In genomic region chr20:2524435-2525272, GRCh38 we compare ENCODE assay signal across 1 cellular context.
TF ChIP-seq lines count a peak whose summit lies in the region.

No MANE protein-coding gene starts in this region.

TF ChIP-seq in K562, 482 proteins besides CTCF, POLR2A, EP300 and RAD21 (continued from another document and continues in another):
- TF ChIP-seq, protein P1, sequence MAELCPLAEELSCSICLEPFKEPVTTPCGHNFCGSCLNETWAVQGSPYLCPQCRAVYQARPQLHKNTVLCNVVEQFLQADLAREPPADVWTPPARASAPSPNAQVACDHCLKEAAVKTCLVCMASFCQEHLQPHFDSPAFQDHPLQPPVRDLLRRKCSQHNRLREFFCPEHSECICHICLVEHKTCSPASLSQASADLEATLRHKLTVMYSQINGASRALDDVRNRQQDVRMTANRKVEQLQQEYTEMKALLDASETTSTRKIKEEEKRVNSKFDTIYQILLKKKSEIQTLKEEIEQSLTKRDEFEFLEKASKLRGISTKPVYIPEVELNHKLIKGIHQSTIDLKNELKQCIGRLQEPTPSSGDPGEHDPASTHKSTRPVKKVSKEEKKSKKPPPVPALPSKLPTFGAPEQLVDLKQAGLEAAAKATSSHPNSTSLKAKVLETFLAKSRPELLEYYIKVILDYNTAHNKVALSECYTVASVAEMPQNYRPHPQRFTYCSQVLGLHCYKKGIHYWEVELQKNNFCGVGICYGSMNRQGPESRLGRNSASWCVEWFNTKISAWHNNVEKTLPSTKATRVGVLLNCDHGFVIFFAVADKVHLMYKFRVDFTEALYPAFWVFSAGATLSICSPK (IDR thresholded peaks at IDR 0.05; ENCODE audit: borderline replicate concordance): no peak
- TF ChIP-seq ZNF134 (CRISPR knock-in tag; conservative IDR thresholded peaks at IDR 0.05): no peak
- TF ChIP-seq RFX7 (CRISPR knock-in tag; IDR thresholded peaks at IDR 0.05): no peak
- TF ChIP-seq ZNF512 (tag; IDR thresholded peaks at IDR 0.05): no peak
- TF ChIP-seq RBBP5 (IDR thresholded peaks at IDR 0.05; ENCODE audit: borderline replicate concordance, insufficient read depth, low read length, poor library complexity, severe bottlenecking): no peak
- TF ChIP-seq CCAR2 (IDR thresholded peaks at IDR 0.05; ENCODE audit: low read depth, low read length): no peak
- TF ChIP-seq KHSRP (IDR thresholded peaks at IDR 0.05): no peak
- TF ChIP-seq COPS2 (conservative IDR thresholded peaks at IDR 0.05): no peak
- TF ChIP-seq TCF7 (IDR thresholded peaks at IDR 0.05; ENCODE audit: borderline replicate concordance): no peak
- TF ChIP-seq ZNF324 (CRISPR knock-in tag; IDR thresholded peaks at IDR 0.05): no peak
- TF ChIP-seq TEAD4 (IDR thresholded peaks at IDR 0.05; ENCODE audit: low read length): no peak
- no peak for TF ChIP-seq TEAD4 (CRISPR knock-in tag; IDR thresholded peaks at IDR 0.05; ENCODE audit: borderline replicate concordance)
- peak; percentile 64; the same call in 1 of the 2 replicates for TF ChIP-seq GABPB1 (CRISPR knock-in tag; IDR thresholded peaks at IDR 0.05)
- no peak for TF ChIP-seq MAFG (tag; conservative IDR thresholded peaks at IDR 0.05)
- TF ChIP-seq, protein P2, sequence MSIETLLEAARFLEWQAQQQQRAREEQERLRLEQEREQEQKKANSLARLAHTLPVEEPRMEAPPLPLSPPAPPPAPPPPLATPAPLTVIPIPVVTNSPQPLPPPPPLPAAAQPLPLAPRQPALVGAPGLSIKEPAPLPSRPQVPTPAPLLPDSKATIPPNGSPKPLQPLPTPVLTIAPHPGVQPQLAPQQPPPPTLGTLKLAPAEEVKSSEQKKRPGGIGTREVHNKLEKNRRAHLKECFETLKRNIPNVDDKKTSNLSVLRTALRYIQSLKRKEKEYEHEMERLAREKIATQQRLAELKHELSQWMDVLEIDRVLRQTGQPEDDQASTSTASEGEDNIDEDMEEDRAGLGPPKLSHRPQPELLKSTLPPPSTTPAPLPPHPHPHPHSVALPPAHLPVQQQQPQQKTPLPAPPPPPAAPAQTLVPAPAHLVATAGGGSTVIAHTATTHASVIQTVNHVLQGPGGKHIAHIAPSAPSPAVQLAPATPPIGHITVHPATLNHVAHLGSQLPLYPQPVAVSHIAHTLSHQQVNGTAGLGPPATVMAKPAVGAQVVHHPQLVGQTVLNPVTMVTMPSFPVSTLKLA (conservative IDR thresholded peaks at IDR 0.05): 0 out of 4 replicates have a peak, but pooled peaks of 1 of the 2 experiments have one; percentile 32
- no peak for TF ChIP-seq ZNF23 (CRISPR knock-in tag; IDR thresholded peaks at IDR 0.05)
- no peak for TF ChIP-seq ZZZ3 (IDR thresholded peaks at IDR 0.05)
- TF ChIP-seq ZNF431 (CRISPR knock-in tag; IDR thresholded peaks at IDR 0.05): 0 out of 2 replicates have a peak, but pooled peaks have one; percentile 50
- no peak for TF ChIP-seq HDAC6 (IDR thresholded peaks at IDR 0.05; ENCODE audit: low read depth, low read length)
- TF ChIP-seq TAL1 (IDR thresholded peaks at IDR 0.05): no peak
- TF ChIP-seq ZC3H11A (IDR thresholded peaks at IDR 0.05; ENCODE audit: low read depth, low read length): no peak
- no peak for TF ChIP-seq ZNF146 (CRISPR knock-in tag; IDR thresholded peaks at IDR 0.05; ENCODE audit: unreplicated experiment)
- no peak for TF ChIP-seq ZBTB34 (CRISPR knock-in tag; IDR thresholded peaks at IDR 0.05)
- TF ChIP-seq KAT2B (IDR thresholded peaks at IDR 0.05; ENCODE audit: low read depth, low read length): no peak
- TF ChIP-seq SREBF2 (CRISPR knock-in tag; IDR thresholded peaks at IDR 0.05): no peak
- no peak for TF ChIP-seq TCFL5 (CRISPR knock-in tag; conservative IDR thresholded peaks at IDR 0.05)
- TF ChIP-seq RBM34 (IDR thresholded peaks at IDR 0.05; ENCODE audit: borderline replicate concordance, insufficient read depth, low read length): no peak
- no peak for TF ChIP-seq ZKSCAN3 (CRISPR knock-in tag; IDR thresholded peaks at IDR 0.05)
- TF ChIP-seq MBD1 (CRISPR knock-in tag; IDR thresholded peaks at IDR 0.05): no peak
- no peak for TF ChIP-seq ZNF592 (IDR thresholded peaks at IDR 0.05)
- TF ChIP-seq, protein P3, sequence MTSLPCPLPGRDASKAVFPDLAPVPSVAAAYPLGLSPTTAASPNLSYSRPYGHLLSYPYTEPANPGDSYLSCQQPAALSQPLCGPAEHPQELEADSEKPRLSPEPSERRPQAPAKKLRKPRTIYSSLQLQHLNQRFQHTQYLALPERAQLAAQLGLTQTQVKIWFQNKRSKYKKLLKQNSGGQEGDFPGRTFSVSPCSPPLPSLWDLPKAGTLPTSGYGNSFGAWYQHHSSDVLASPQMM (CRISPR knock-in tag; IDR thresholded peaks at IDR 0.05): no peak
- peak; percentile 82 for TF ChIP-seq RBM22 (IDR thresholded peaks at IDR 0.05; ENCODE audit: low read depth, low read length, poor library complexity, severe bottlenecking)
- no peak for TF ChIP-seq E2F8 (IDR thresholded peaks at IDR 0.05; ENCODE audit: low read depth, partially characterized antibody)
- peak; percentile 52; the same call in 1 of the 2 replicates for TF ChIP-seq RB1 (IDR thresholded peaks at IDR 0.05; ENCODE audit: low read depth)
- TF ChIP-seq ZNF277 (CRISPR knock-in tag; IDR thresholded peaks at IDR 0.05; ENCODE audit: borderline replicate concordance): no peak
- peak; percentile 93 for TF ChIP-seq ZBTB7A (IDR thresholded peaks at IDR 0.05; ENCODE audit: borderline replicate concordance, control insufficient read depth, low read depth, low read length)
- TF ChIP-seq, protein P4, sequence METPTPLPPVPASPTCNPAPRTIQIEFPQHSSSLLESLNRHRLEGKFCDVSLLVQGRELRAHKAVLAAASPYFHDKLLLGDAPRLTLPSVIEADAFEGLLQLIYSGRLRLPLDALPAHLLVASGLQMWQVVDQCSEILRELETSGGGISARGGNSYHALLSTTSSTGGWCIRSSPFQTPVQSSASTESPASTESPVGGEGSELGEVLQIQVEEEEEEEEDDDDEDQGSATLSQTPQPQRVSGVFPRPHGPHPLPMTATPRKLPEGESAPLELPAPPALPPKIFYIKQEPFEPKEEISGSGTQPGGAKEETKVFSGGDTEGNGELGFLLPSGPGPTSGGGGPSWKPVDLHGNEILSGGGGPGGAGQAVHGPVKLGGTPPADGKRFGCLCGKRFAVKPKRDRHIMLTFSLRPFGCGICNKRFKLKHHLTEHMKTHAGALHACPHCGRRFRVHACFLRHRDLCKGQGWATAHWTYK (CRISPR knock-in tag; IDR thresholded peaks at IDR 0.05): no peak
- 0 out of 2 replicates have a peak, but pooled peaks have one; percentile 8 for TF ChIP-seq ZNF197 (CRISPR knock-in tag; IDR thresholded peaks at IDR 0.05; ENCODE audit: low read depth)
- TF ChIP-seq NELFE (IDR thresholded peaks at IDR 0.05; ENCODE audit: insufficient read depth, insufficient read length): no peak
- no peak for TF ChIP-seq ZNF41 (CRISPR knock-in tag; conservative IDR thresholded peaks at IDR 0.05)
- no peak for TF ChIP-seq DDX20 (tag; IDR thresholded peaks at IDR 0.05; ENCODE audit: low read depth)
- no peak for TF ChIP-seq FOXK1 (CRISPR knock-in tag; IDR thresholded peaks at IDR 0.05; ENCODE audit: borderline replicate concordance)
- no peak for TF ChIP-seq E2F6 (IDR thresholded peaks at IDR 0.05; ENCODE audit: borderline replicate concordance in 1 of 2, extremely low read depth in 1 of 2, insufficient read depth in 1 of 2, insufficient read length in 1 of 2, low read depth in 1 of 2, low read length in 1 of 2, poor library complexity in 1 of 2, severe bottlenecking in 1 of 2)
